ENCODE assay signal across 4 cellular contexts in the genomic region with DNA sequence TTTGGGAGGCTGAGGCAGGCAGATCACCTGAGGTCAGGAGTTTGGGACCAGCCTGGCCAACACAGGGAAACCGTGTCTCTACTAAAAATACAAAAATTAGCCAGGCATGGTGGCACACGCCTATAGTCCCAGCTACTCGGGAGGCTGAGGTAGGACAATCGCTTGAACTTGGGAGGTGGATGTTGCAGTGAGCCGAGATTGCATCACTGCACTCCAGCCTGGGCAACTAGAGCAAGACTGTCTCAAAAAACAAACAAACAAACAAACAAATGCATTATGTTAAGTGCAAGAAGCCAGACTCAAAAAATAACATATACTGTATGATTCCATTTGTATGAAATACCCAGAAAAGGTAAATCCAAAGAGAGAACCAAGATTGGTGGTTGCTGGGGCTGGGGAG. TPM values are rescaled to one million over a fixed set of nuclear protein-coding genes. Genes with fewer than 3 reads are reported as not detected.
"Had no signal": no experiment of that assay in that cellular context is flagged by ENCODE, and none has a peak within 500 bp of the region (broad histone marks: within the 10 kb centered on the region; RNA-seq: fewer than 3 reads in every experiment).

No MANE protein-coding gene starts in this region.

RNA-seq across cellular contexts. Expression of a gene that starts 8.9 kb away (rescaled TPM):
- total RNA-seq: LHCN-M2, M059J, MCF 10A, NCI-H460 had no signal
